In genomic region chr6:155212106-155212505, GRCh38 we compare ENCODE assay signal across 35 cellular contexts. TPM values are rescaled to one million over a fixed set of nuclear protein-coding genes. Genes with fewer than 3 reads are reported as not detected.
"Had no signal": no experiment of that assay in that cellular context is flagged by ENCODE, and none has a peak within 500 bp of the region (broad histone marks: within the 10 kb centered on the region; RNA-seq: fewer than 3 reads in every experiment).

No MANE protein-coding gene starts in this region.

- ATAC-seq: gastroesophageal sphincter; heart left ventricle; left cardiac atrium; left lung; mucosa of descending colon; naive thymus-derived CD8-positive, alpha-beta T cell; right cardiac atrium; stimulated activated naive CD8-positive, alpha-beta T cell treated with anti-CD3 and anti-CD28 coated beads, Interleukin-15, amount 100 ng/mL, for 72 hours; upper lobe of right lung had no signal

- H3K79me2 ChIP-seq: hepatocyte had no signal

- H3K4me3 ChIP-seq: coronary artery, esophagus muscularis mucosa, gastroesophageal sphincter, heart left ventricle, hepatocyte, left lung, mucosa of descending colon, prostate gland, suprapubic skin, transverse colon, upper lobe of right lung, uterus had no signal

- DNase-seq: dermis blood vessel endothelial cell; effector memory CD4-positive, alpha-beta T cell; heart left ventricle; left cardiac atrium; left lung; mesenchymal stem cell; mucosa of descending colon; naive thymus-derived CD8-positive, alpha-beta T cell; nephron progenitor cell; nucleus accumbens; right cardiac atrium; small intestine; stimulated activated CD4-positive, alpha-beta T cell treated with anti-CD3 and anti-CD28 coated beads, Interleukin-15, amount 100 ng/mL, for 24 hours; stimulated activated CD4-positive, alpha-beta T cell treated with anti-CD3 and anti-CD28 coated beads, Interleukin-4, amount 100 ng/mL, for 1 hour; stimulated activated CD8-positive, alpha-beta memory T cell treated with anti-CD3 and anti-CD28 coated beads, Interleukin-4, amount 100 ng/mL, for 48 hours; stimulated activated naive CD4-positive, alpha-beta T cell; stimulated activated naive CD8-positive, alpha-beta T cell treated with anti-CD3 and anti-CD28 coated beads, Interleukin-15, amount 100 ng/mL, for 72 hours; transverse colon; upper lobe of right lung; uterus had no signal

- H3K4me1 ChIP-seq: foreskin keratinocyte, gastroesophageal sphincter, heart left ventricle, left lung, prostate gland, transverse colon, upper lobe of right lung, uterus had no signal

- H3K9me3 ChIP-seq: esophagus muscularis mucosa, gastroesophageal sphincter, heart left ventricle, left lung, mucosa of descending colon, prostate gland, suprapubic skin, transverse colon, upper lobe of right lung, uterus had no signal

- H2AFZ ChIP-seq: hepatocyte had no signal

- H3K27ac ChIP-seq: coronary artery, esophagus muscularis mucosa, foreskin keratinocyte, gastroesophageal sphincter, heart left ventricle, hepatocyte, left lung, prostate gland, suprapubic skin, transverse colon, upper lobe of right lung, uterus had no signal

- H3K4me2 ChIP-seq: hepatocyte had no signal

- H3K36me3 ChIP-seq: esophagus muscularis mucosa, gastroesophageal sphincter, heart left ventricle, left lung, prostate gland, suprapubic skin, transverse colon, upper lobe of right lung, uterus had no signal

- H3K27me3 ChIP-seq: esophagus muscularis mucosa, foreskin keratinocyte, gastroesophageal sphincter, heart left ventricle, hepatocyte, left lung, suprapubic skin, transverse colon, upper lobe of right lung, uterus had no signal

RNA-seq across cellular contexts. Expression of gene CLDN20, which starts 51.7 kb away (rescaled TPM):
- total RNA-seq: dermis blood vessel endothelial cell; endothelial cell of umbilical vein; epithelial cell of proximal tubule; esophagus muscularis mucosa; fibroblast of lung; foreskin keratinocyte; heart left ventricle; hepatocyte; kidney epithelial cell; left cardiac atrium; left lung; lung microvascular endothelial cell; mesothelial cell of epicardium; mucosa of descending colon; naive thymus-derived CD8-positive, alpha-beta T cell; osteocyte; prostate gland; renal cortical epithelial cell; right cardiac atrium; suprapubic skin; transverse colon; upper lobe of right lung had no signal
